Comparison of ENCODE assay signal across 1 cellular context in genomic region chr7:113083132-113083833, GRCh38.
TF ChIP-seq lines count a peak whose summit lies in the region.

No MANE protein-coding gene starts in this region.

TF ChIP-seq in HepG2, 621 proteins besides CTCF, POLR2A, EP300 and RAD21:
- TF ChIP-seq SRSF1 (optimal IDR thresholded peaks at IDR 0.05; ENCODE audit: low read depth, low read length), result no peak
- TF ChIP-seq ZNF3 (CRISPR knock-in tag; IDR thresholded peaks at IDR 0.05), result no peak
- no peak for TF ChIP-seq BCL3 (CRISPR knock-in tag; IDR thresholded peaks at IDR 0.05)
